ENCODE assay signal across 2 cellular contexts in the genomic region with DNA sequence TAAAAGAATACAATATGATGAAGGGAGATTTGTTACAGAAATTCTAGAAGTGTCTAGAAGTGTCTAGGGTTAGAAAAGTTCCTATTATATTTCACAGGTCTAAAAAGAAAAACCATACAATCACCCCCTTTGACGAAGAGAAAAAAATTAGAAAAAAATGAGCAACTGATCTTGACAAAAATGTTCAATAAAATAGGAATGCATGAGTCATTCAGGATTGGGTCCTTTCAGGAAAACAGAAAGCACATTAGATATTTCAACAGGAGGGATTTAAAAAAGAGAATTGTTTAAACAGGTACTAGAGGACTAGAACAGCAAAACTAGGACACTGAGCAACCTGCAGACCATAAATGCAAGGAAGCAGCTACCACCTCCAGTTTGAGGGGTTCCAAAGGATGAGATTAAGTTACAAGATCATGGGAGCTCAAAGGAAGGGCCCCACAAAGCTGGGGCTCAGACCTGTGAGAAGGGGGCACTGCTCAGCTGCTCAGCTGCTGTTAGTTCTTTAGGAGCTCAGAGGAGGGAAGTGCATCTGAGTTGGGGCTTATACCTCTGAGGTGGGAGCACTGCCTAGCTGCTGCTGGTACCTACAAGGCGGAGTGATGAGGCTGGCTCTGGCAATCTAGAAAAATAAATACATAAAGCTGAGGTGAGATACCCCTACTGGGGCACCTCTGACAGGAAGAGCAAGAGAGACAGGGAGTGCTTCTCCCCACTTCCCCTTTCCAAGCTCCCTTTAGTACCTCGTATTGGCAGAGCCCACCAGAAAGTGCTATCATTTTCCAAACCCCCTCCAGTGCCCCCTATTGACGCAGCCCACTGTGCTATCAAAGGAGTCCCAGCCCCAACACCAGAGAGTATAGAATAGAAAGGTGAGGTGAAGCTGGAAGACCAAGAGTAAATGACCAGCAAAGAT.
TF ChIP-seq lines count a peak whose summit lies in the region.

No MANE protein-coding gene starts in this region.

TF ChIP-seq in WTC11, 78 proteins besides CTCF, POLR2A, EP300 and RAD21 (continued from another document):
- TF ChIP-seq KAT7 (CRISPR knock-in tag; IDR thresholded peaks at IDR 0.05; ENCODE audit: borderline replicate concordance), result no peak
- TF ChIP-seq ZMAT4 (CRISPR knock-in tag; IDR thresholded peaks at IDR 0.05), result no peak
- TF ChIP-seq FOXP1 (CRISPR knock-in tag; IDR thresholded peaks at IDR 0.05; ENCODE audit: borderline replicate concordance), result no peak
- no peak for TF ChIP-seq E2F4 (CRISPR knock-in tag; IDR thresholded peaks at IDR 0.05; ENCODE audit: borderline replicate concordance, low read depth)
- no peak for TF ChIP-seq ZNF396 (CRISPR knock-in tag; IDR thresholded peaks at IDR 0.05; ENCODE audit: borderline replicate concordance)
- TF ChIP-seq SOX15 (CRISPR knock-in tag; IDR thresholded peaks at IDR 0.05), result no peak
- TF ChIP-seq ESRRA (CRISPR knock-in tag; IDR thresholded peaks at IDR 0.05; ENCODE audit: borderline replicate concordance), result no peak
- TF ChIP-seq CDX4 (CRISPR knock-in tag; IDR thresholded peaks at IDR 0.05; ENCODE audit: borderline replicate concordance), result no peak
- no peak for TF ChIP-seq ATF1 (CRISPR knock-in tag; IDR thresholded peaks at IDR 0.05)
- no peak for TF ChIP-seq E2F1 (CRISPR knock-in tag; IDR thresholded peaks at IDR 0.05)
- TF ChIP-seq NR1H2 (CRISPR knock-in tag; IDR thresholded peaks at IDR 0.05), result no peak
- no peak for TF ChIP-seq ZNF425 (CRISPR knock-in tag; conservative IDR thresholded peaks at IDR 0.05)
- no peak for TF ChIP-seq NFATC4 (CRISPR knock-in tag; IDR thresholded peaks at IDR 0.05)
- TF ChIP-seq, protein P1, sequence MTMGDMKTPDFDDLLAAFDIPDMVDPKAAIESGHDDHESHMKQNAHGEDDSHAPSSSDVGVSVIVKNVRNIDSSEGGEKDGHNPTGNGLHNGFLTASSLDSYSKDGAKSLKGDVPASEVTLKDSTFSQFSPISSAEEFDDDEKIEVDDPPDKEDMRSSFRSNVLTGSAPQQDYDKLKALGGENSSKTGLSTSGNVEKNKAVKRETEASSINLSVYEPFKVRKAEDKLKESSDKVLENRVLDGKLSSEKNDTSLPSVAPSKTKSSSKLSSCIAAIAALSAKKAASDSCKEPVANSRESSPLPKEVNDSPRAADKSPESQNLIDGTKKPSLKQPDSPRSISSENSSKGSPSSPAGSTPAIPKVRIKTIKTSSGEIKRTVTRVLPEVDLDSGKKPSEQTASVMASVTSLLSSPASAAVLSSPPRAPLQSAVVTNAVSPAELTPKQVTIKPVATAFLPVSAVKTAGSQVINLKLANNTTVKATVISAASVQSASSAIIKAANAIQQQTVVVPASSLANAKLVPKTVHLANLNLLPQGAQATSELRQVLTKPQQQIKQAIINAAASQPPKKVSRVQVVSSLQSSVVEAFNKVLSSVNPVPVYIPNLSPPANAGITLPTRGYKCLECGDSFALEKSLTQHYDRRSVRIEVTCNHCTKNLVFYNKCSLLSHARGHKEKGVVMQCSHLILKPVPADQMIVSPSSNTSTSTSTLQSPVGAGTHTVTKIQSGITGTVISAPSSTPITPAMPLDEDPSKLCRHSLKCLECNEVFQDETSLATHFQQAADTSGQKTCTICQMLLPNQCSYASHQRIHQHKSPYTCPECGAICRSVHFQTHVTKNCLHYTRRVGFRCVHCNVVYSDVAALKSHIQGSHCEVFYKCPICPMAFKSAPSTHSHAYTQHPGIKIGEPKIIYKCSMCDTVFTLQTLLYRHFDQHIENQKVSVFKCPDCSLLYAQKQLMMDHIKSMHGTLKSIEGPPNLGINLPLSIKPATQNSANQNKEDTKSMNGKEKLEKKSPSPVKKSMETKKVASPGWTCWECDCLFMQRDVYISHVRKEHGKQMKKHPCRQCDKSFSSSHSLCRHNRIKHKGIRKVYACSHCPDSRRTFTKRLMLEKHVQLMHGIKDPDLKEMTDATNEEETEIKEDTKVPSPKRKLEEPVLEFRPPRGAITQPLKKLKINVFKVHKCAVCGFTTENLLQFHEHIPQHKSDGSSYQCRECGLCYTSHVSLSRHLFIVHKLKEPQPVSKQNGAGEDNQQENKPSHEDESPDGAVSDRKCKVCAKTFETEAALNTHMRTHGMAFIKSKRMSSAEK (CRISPR knock-in tag; IDR thresholded peaks at IDR 0.05; ENCODE audit: borderline replicate concordance), result no peak

TF ChIP-seq in HepG2, 621 proteins besides CTCF, POLR2A, EP300 and RAD21 (continued from another document):
- TF ChIP-seq NFAT5 (CRISPR knock-in tag; IDR thresholded peaks at IDR 0.05) (no peak), CERS6 (CRISPR knock-in tag; IDR thresholded peaks at IDR 0.05) (no peak), IKZF1 (IDR thresholded peaks at IDR 0.05) (no peak), STAT6 (CRISPR knock-in tag; IDR thresholded peaks at IDR 0.05; ENCODE audit: borderline replicate concordance) (no peak), ZNF501 (CRISPR knock-in tag; IDR thresholded peaks at IDR 0.05) (no peak), ZNF775 (CRISPR knock-in tag; IDR thresholded peaks at IDR 0.05; ENCODE audit: borderline replicate concordance) (no peak), NFRKB (IDR thresholded peaks at IDR 0.05) (no peak), ZNF780A (CRISPR knock-in tag; IDR thresholded peaks at IDR 0.05) (no peak), SALL1 (CRISPR knock-in tag; IDR thresholded peaks at IDR 0.05) (no peak), AGO2 (optimal IDR thresholded peaks at IDR 0.05; ENCODE audit: low read depth, low read length) (no peak), ZNF615 (CRISPR knock-in tag; IDR thresholded peaks at IDR 0.05; ENCODE audit: borderline replicate concordance) (no peak), ZZZ3 (CRISPR knock-in tag; IDR thresholded peaks at IDR 0.05; ENCODE audit: borderline replicate concordance) (no peak)
- TF ChIP-seq, protein P2, sequence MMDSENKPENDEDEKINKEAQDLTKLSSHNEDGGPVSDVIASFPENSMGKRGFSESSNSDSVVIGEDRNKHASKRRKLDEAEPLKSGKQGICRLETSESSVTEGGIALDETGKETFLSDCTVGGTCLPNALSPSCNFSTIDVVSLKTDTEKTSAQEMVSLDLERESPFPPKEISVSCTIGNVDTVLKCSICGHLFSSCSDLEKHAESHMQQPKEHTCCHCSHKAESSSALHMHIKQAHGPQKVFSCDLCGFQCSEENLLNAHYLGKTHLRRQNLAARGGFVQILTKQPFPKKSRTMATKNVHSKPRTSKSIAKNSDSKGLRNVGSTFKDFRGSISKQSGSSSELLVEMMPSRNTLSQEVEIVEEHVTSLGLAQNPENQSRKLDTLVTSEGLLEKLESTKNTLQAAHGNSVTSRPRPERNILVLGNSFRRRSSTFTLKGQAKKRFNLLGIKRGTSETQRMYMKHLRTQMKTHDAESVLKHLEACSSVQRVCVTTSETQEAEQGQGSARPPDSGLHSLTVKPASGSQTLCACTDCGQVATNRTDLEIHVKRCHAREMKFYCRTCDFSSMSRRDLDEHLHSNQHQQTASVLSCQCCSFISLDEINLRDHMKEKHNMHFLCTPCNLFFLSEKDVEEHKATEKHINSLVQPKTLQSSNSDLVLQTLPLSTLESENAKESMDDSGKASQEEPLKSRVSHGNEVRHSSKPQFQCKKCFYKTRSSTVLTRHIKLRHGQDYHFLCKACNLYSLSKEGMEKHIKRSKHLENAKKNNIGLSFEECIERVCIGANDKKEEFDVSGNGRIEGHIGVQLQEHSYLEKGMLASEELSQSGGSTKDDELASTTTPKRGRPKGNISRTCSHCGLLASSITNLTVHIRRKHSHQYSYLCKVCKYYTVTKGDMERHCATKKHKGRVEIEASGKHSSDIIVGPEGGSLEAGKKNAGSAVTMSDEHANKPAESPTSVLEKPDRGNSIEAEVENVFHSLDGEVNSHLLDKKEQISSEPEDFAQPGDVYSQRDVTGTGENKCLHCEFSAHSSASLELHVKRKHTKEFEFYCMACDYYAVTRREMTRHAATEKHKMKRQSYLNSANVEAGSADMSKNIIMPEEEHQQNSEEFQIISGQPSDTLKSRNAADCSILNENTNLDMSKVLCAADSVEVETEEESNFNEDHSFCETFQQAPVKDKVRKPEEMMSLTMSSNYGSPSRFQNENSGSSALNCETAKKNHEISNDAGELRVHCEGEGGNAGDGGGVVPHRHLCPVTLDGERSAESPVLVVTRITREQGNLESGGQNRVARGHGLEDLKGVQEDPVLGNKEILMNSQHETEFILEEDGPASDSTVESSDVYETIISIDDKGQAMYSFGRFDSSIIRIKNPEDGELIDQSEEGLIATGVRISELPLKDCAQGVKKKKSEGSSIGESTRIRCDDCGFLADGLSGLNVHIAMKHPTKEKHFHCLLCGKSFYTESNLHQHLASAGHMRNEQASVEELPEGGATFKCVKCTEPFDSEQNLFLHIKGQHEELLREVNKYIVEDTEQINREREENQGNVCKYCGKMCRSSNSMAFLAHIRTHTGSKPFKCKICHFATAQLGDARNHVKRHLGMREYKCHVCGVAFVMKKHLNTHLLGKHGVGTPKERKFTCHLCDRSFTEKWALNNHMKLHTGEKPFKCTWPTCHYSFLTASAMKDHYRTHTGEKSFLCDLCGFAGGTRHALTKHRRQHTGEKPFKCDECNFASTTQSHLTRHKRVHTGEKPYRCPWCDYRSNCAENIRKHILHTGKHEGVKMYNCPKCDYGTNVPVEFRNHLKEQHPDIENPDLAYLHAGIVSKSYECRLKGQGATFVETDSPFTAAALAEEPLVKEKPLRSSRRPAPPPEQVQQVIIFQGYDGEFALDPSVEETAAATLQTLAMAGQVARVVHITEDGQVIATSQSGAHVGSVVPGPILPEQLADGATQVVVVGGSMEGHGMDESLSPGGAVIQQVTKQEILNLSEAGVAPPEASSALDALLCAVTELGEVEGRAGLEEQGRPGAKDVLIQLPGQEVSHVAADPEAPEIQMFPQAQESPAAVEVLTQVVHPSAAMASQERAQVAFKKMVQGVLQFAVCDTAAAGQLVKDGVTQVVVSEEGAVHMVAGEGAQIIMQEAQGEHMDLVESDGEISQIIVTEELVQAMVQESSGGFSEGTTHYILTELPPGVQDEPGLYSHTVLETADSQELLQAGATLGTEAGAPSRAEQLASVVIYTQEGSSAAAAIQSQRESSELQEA (CRISPR knock-in tag; IDR thresholded peaks at IDR 0.05; ENCODE audit: not compliant biosample characterization), result no peak
- TF ChIP-seq, protein P3, sequence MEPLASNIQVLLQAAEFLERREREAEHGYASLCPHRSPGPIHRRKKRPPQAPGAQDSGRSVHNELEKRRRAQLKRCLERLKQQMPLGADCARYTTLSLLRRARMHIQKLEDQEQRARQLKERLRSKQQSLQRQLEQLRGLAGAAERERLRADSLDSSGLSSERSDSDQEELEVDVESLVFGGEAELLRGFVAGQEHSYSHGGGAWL (CRISPR knock-in tag; IDR thresholded peaks at IDR 0.05), result no peak
